ENCODE assay signal across 10 cellular contexts in genomic region chr10:34049887-34050286, GRCh38.
DNase-seq lines count a peak whose midpoint lies in the region; FAIRE-seq lines count a peak whose summit lies in the region.
"Had no signal": no experiment of that assay in that cellular context is flagged by ENCODE, and none has a peak within 500 bp of the region (broad histone marks: within the 10 kb centered on the region; RNA-seq: fewer than 3 reads in every experiment).

No MANE protein-coding gene starts in this region.

- DNase-seq in activated T-cell treated with anti-CD3 and anti-CD28 coated beads for 48 hours (ENCODE audit: low read depth) = peak; percentile 6
- no peak for DNase-seq in activated T-cell treated with anti-CD3 and anti-CD28 coated beads, Interleukin-2, amount 50 U/mL, for 1 hour
- peak; percentile 39 for DNase-seq in amniotic stem cell (lab: John Stamatoyannopoulos, UW)
- DNase-seq in left kidney (ENCODE audit: low read depth, low spot score) = peak; percentile 31
- peak; percentile 3 to 7 for DNase-seq in stimulated activated CD8-positive, alpha-beta memory T cell treated with anti-CD3 and anti-CD28 coated beads, Interleukin-7, amount 100 ng/mL, for 48 hours (ENCODE audit: extremely low read depth in 1 of 2, low read depth in 1 of 2)
- DNase-seq in 8988T = no peak
- DNase-seq in NCI-H1930 (lab: John Stamatoyannopoulos, UW) = no peak
- no peak for DNase-seq in RCC 7860 (ENCODE audit: low spot score)
- DNase-seq: MM.1S, NCI-H774 had no signal

- FAIRE-seq in RCC 7860 (lab: Jason Lieb, UNC) = no peak

Comparison
In these comparisons a context has a peak if more than half of its experiments do, and no peak if none do; other contexts are left out.
1. DNase-seq: peak in activated T-cell treated with anti-CD3 and anti-CD28 coated beads for 48 hours (single experiment), amniotic stem cell (single experiment), left kidney (single experiment) and stimulated activated CD8-positive, alpha-beta memory T cell treated with anti-CD3 and anti-CD28 coated beads, Interleukin-7, amount 100 ng/mL, for 48 hours (2 of 2); none in activated T-cell treated with anti-CD3 and anti-CD28 coated beads, Interleukin-2, amount 50 U/mL, for 1 hour (single experiment), 8988T (single experiment), NCI-H1930 (0 of 2) and RCC 7860 (single experiment).